24 cellular contexts compared by ENCODE assay signal in genomic region chr11:47778878-47779483, GRCh38.
"Had no signal": no experiment of that assay in that cellular context is flagged by ENCODE, and none has a peak within 500 bp of the region (broad histone marks: within the 10 kb centered on the region; RNA-seq: fewer than 3 reads in every experiment).

No MANE protein-coding gene starts in this region.

- H3K27me3 ChIP-seq: ascending aorta, body of pancreas had no signal

- H3K4me1 ChIP-seq: ascending aorta, body of pancreas had no signal

- H3K27ac Mint-ChIP-seq: activated B cell treated with CpG ODN at 0.5 μM for 24 hours; activated CD4-positive, alpha-beta T cell treated with anti-CD3 and anti-CD28 coated beads, Interleukin-2, amount 10 ng/mL, durations not matched to agents 24 days and 14 days; activated naive CD8-positive, alpha-beta T cell treated with anti-CD3 and anti-CD28 coated beads, Interleukin-2, amount 50 U/mL, for 24 hours had no signal

- DNase-seq: activated B cell treated with CpG ODN at 0.5 μM for 24 hours; activated CD4-positive, alpha-beta T cell treated with anti-CD3 and anti-CD28 coated beads for 1 hour; activated CD4-positive, alpha-beta T cell treated with anti-CD3 and anti-CD28 coated beads, Interleukin-2, amount 10 ng/mL, durations not matched to agents 24 days and 14 days; activated CD4-positive, alpha-beta T cell treated with anti-CD3 and anti-CD28 coated beads, Interleukin-2, amount 50 U/mL, for 48 hours; activated CD8-positive, alpha-beta memory T cell treated with anti-CD3 and anti-CD28 coated beads for 24 hours; activated naive CD8-positive, alpha-beta T cell treated with anti-CD3 and anti-CD28 coated beads, Interleukin-2, amount 50 U/mL, for 24 hours; activated T-cell treated with anti-CD3 and anti-CD28 coated beads, Interleukin-2, amount 50 U/mL, for 48 hours; amniotic stem cell; body of pancreas; KG1; NCI-H1048; NCI-H146; NCI-H187 treated with DMSO at 0.1 percent for 48 hours; NCI-H2081 treated with DMSO at 0.1 percent for 48 hours; NCI-H446; NCI-H524; PC-3; SIG-M5; T-cell; T-helper 2 cell; T1000 had no signal

- H3K27ac ChIP-seq: body of pancreas had no signal

- H3K4me3 ChIP-seq: ascending aorta, body of pancreas had no signal

- H3K27me3 Mint-ChIP-seq: activated B cell treated with CpG ODN at 0.5 μM for 24 hours; activated CD4-positive, alpha-beta T cell treated with anti-CD3 and anti-CD28 coated beads, Interleukin-2, amount 10 ng/mL, durations not matched to agents 24 days and 14 days; activated naive CD8-positive, alpha-beta T cell treated with anti-CD3 and anti-CD28 coated beads, Interleukin-2, amount 50 U/mL, for 24 hours; IgD-negative memory B cell; T-cell had no signal

- H3K4me1 Mint-ChIP-seq: activated B cell treated with CpG ODN at 0.5 μM for 24 hours; activated CD4-positive, alpha-beta T cell treated with anti-CD3 and anti-CD28 coated beads, Interleukin-2, amount 10 ng/mL, durations not matched to agents 24 days and 14 days; IgD-negative memory B cell; T-cell had no signal

- H3K9me3 Mint-ChIP-seq: activated B cell treated with CpG ODN at 0.5 μM for 24 hours; activated CD4-positive, alpha-beta T cell treated with anti-CD3 and anti-CD28 coated beads, Interleukin-2, amount 10 ng/mL, durations not matched to agents 24 days and 14 days; activated naive CD4-positive, alpha-beta T cell treated with anti-CD3 and anti-CD28 coated beads, Interleukin-2, amount 50 U/mL, for 72 hours; activated naive CD8-positive, alpha-beta T cell treated with anti-CD3 and anti-CD28 coated beads, Interleukin-2, amount 50 U/mL, for 24 hours; IgD-negative memory B cell; T-cell had no signal

- H3K4me3 Mint-ChIP-seq: activated B cell treated with CpG ODN at 0.5 μM for 24 hours; activated CD4-positive, alpha-beta T cell treated with anti-CD3 and anti-CD28 coated beads, Interleukin-2, amount 10 ng/mL, durations not matched to agents 24 days and 14 days; activated naive CD8-positive, alpha-beta T cell treated with anti-CD3 and anti-CD28 coated beads, Interleukin-2, amount 50 U/mL, for 24 hours; IgD-negative memory B cell; T-cell had no signal

- ATAC-seq: activated naive CD4-positive, alpha-beta T cell treated with anti-CD3 and anti-CD28 coated beads, Interleukin-2, amount 50 U/mL, for 72 hours; activated naive CD8-positive, alpha-beta T cell treated with anti-CD3 and anti-CD28 coated beads, Interleukin-2, amount 50 U/mL, for 24 hours; body of pancreas; PC-3; T-cell had no signal

- H3K9me3 ChIP-seq: ascending aorta, body of pancreas had no signal
